Comparison of ENCODE assay signal across 17 cellular contexts in genomic region chr13:99987180-99988047, GRCh38. TPM values are rescaled to one million over a fixed set of nuclear protein-coding genes. Genes with fewer than 3 reads are reported as not detected.
A peak's percentile ranks its signal among the peaks of the same experiment; 100 is the strongest.
DNase-seq lines count a peak whose midpoint lies in the region; ATAC-seq and TF ChIP-seq lines count a peak whose summit lies in the region.
"Had no signal": no experiment of that assay in that cellular context is flagged by ENCODE, and none has a peak within 500 bp of the region (broad histone marks: within the 10 kb centered on the region; RNA-seq: fewer than 3 reads in every experiment).

No MANE protein-coding gene starts in this region.

- no peak overlapping the region for H3K4ac ChIP-seq in neuronal stem cell (ENCODE audit: low read length)

- H3K4me1 ChIP-seq in ectodermal cell (ENCODE audit: control insufficient read depth, insufficient read depth, low read length), result peaks cover 20% of the 10 kb centered on the region
- H3K4me1 ChIP-seq in neuronal stem cell (ENCODE audit: control insufficient read depth in 2 of 2, insufficient read depth in 1 of 2, low read depth in 1 of 2, low read length in 2 of 2), result peaks cover 31 to 32% of the 10 kb centered on the region in 2 donors

- no peak overlapping the region for H2AK5ac ChIP-seq in neuronal stem cell (ENCODE audit: low read depth, low read length)

- ATAC-seq in stimulated activated naive CD8-positive, alpha-beta T cell treated with anti-CD3 and anti-CD28 coated beads, Interleukin-15, Interleukin-2, amounts not matched to agents 100 U/mL and 50 U/mL, for 24 hours, result no peak
- ATAC-seq: left lung had no signal

- H4K8ac ChIP-seq in neuronal stem cell (ENCODE audit: low read depth, low read length), result no peak overlapping the region

- H3K4me3 ChIP-seq in ectodermal cell (ENCODE audit: insufficient read depth, low read depth, low read length) (peak overlapping the region; percentile 99), neuronal stem cell (ENCODE audit: low read length in 2 of 2) (peak overlapping the region; percentile 68 to 99)
- H3K4me3 ChIP-seq: left lung, PC-9 had no signal

- H3K18ac ChIP-seq in neuronal stem cell (ENCODE audit: low read length), result peak overlapping the region; percentile 94

- H3K27me3 ChIP-seq in ectodermal cell (ENCODE audit: control insufficient read depth, insufficient read depth, low read length, poor library complexity, severe bottlenecking) (peaks cover 45% of the 10 kb centered on the region), neuronal stem cell (ENCODE audit: control insufficient read depth in 3 of 3, insufficient read depth in 3 of 3, low read depth in 1 of 3, low read length in 3 of 3) (peaks cover 0 to 41% (median 15%) of the 10 kb centered on the region in 3 experiments)

- no peak overlapping the region for H2BK12ac ChIP-seq in neuronal stem cell (ENCODE audit: low read length)

- peak overlapping the region; percentile 58 for H3K4me2 ChIP-seq in neuronal stem cell (ENCODE audit: insufficient read depth, low read length, poor library complexity, severe bottlenecking)
- H3K4me2 ChIP-seq: PC-9 had no signal

- DNase-seq in NCI-H345 (lab: John Stamatoyannopoulos, UW) (peak; percentile 68), NCI-H345 treated with DMSO at 0.1 percent for 48 hours (lab: John Stamatoyannopoulos, UW; ENCODE audit: unreplicated experiment) (no peak), NCI-H146 treated with DMSO at 0.1 percent for 48 hours (lab: John Stamatoyannopoulos, UW; ENCODE audit: unreplicated experiment) (peak; percentile 87), neuronal stem cell (ENCODE audit: low spot score) (no peak), erythroblast (lab: John Stamatoyannopoulos, UW) (no peak), hippocampal formation (lab: John Stamatoyannopoulos, UW) (no peak)
- no peak for DNase-seq in stimulated activated naive CD8-positive, alpha-beta T cell treated with anti-CD3 and anti-CD28 coated beads, Interleukin-15, Interleukin-2, amounts not matched to agents 100 U/mL and 50 U/mL, for 24 hours
- DNase-seq: activated naive CD8-positive, alpha-beta T cell treated with anti-CD3 and anti-CD28 coated beads, Interleukin-2, amount 10 ng/mL, durations not matched to agents 7 days and 5 days; DMS 273 treated with DMSO at 0.1 percent for 48 hours; HCEC 1CT; left lung; NCI-H1694; occipital lobe; PC-9; T-helper 9 cell had no signal

- H3K36me3 ChIP-seq in ectodermal cell (ENCODE audit: control insufficient read depth, insufficient read depth, low read length), result peaks cover 40% of the 10 kb centered on the region
- H3K36me3 ChIP-seq in neuronal stem cell (replicated peaks in 1 of 2; ENCODE audit: control insufficient read depth in 2 of 2, insufficient read depth in 2 of 2, low read length in 2 of 2), result peaks cover 17 to 68% of the 10 kb centered on the region in 2 donors
- H3K36me3 ChIP-seq: left lung had no signal

- peak overlapping the region; percentile 88 for H3K9ac ChIP-seq in neuronal stem cell (ENCODE audit: low read depth, low read length, poor library complexity)

- H3K27ac ChIP-seq in ectodermal cell (ENCODE audit: insufficient read depth, low read depth, low read length, poor library complexity, severe bottlenecking) (peak overlapping the region; percentile 64), neuronal stem cell (replicated peaks; ENCODE audit: low read length) (no peak overlapping the region)
- H3K27ac ChIP-seq: left lung, PC-9 had no signal

- no peak for TF ChIP-seq POLR2A in erythroblast (IDR thresholded peaks at IDR 0.05; ENCODE audit: low read length)

- peak overlapping the region; percentile 29 for H2BK5ac ChIP-seq in neuronal stem cell (ENCODE audit: low read length)

- WGBS in ectodermal cell, 2 experiments, result 4 to 7% methylated on average over 19 to 21 of the region's 23 CpGs
- WGBS in neuronal stem cell (ENCODE audit: extremely low coverage in 2 of 2, insufficient read length in 2 of 2, insufficient replicate concordance in 1 of 2), 2 donors, result no CpG with 5 or more reads among the region's 23 CpGs

- H2BK15ac ChIP-seq in neuronal stem cell (ENCODE audit: low read length), result no peak overlapping the region

- H3K9me3 ChIP-seq in ectodermal cell (ENCODE audit: control insufficient read depth, low read length) (no peaks in the 10 kb centered on the region), neuronal stem cell (replicated peaks in 1 of 2; ENCODE audit: control insufficient read depth in 2 of 2, insufficient read depth in 1 of 2, low read depth in 1 of 2, low read length in 2 of 2) (peaks cover 0 to 3% of the 10 kb centered on the region in 2 donors)
- H3K9me3 ChIP-seq: left lung had no signal

- no peak overlapping the region for H2AFZ ChIP-seq in neuronal stem cell (ENCODE audit: low read length)
- H2AFZ ChIP-seq: PC-9 had no signal

- peaks cover 8% of the 10 kb centered on the region for H3K79me1 ChIP-seq in neuronal stem cell (ENCODE audit: low read depth, low read length)

- H3K14ac ChIP-seq in neuronal stem cell (ENCODE audit: low read length), result peak overlapping the region; percentile 65

- peak overlapping the region; percentile 96 for H3K23ac ChIP-seq in neuronal stem cell (ENCODE audit: low read depth, low read length, poor library complexity)

- no peak overlapping the region for H2BK120ac ChIP-seq in neuronal stem cell (ENCODE audit: low read depth, low read length)

- no peak overlapping the region for H4K91ac ChIP-seq in neuronal stem cell (ENCODE audit: low read depth, low read length, poor library complexity)

RNA-seq across cellular contexts. Expression of gene ZIC2, which starts 5.8 kb away (rescaled TPM):
- polyA plus RNA-seq in ectodermal cell (2013, experiment 1 of 4), result 345 TPM
- 289 TPM for polyA plus RNA-seq in ectodermal cell (2013, experiment 2 of 4)
- 282 TPM for polyA plus RNA-seq in ectodermal cell (2013, experiment 3 of 4)
- 292 TPM for polyA plus RNA-seq in ectodermal cell (2013, experiment 4 of 4)
- 120 TPM for polyA plus RNA-seq in neuronal stem cell (2013, experiment 1 of 2)
- 122 TPM for polyA plus RNA-seq in neuronal stem cell (2013, experiment 2 of 2)
- polyA plus RNA-seq: AG04450 had no signal

RNA-seq across cellular contexts. Expression of gene ZIC5, which starts 15.8 kb away (rescaled TPM):
- 65.6 TPM for polyA plus RNA-seq in ectodermal cell (2013, experiment 1 of 4)
- 64.1 TPM for polyA plus RNA-seq in ectodermal cell (2013, experiment 2 of 4)
- polyA plus RNA-seq in ectodermal cell (2013, experiment 3 of 4), result 56.2 TPM
- 56.2 TPM for polyA plus RNA-seq in ectodermal cell (2013, experiment 4 of 4)
- polyA plus RNA-seq in neuronal stem cell (2013, experiment 1 of 2), result 18.1 TPM
- polyA plus RNA-seq in neuronal stem cell (2013, experiment 2 of 2), result 18.3 TPM
- polyA plus RNA-seq: AG04450 had no signal

Comparison
In these comparisons a context has a peak if more than half of its experiments do, and no peak if none do; other contexts are left out.
1. DNase-seq: peak in NCI-H345 (single experiment) and NCI-H146 treated with DMSO at 0.1 percent for 48 hours (single experiment); none in NCI-H345 treated with DMSO at 0.1 percent for 48 hours (single experiment), neuronal stem cell (single experiment), erythroblast (0 of 2), stimulated activated naive CD8-positive, alpha-beta T cell treated with anti-CD3 and anti-CD28 coated beads, Interleukin-15, Interleukin-2, amounts not matched to agents 100 U/mL and 50 U/mL, for 24 hours (single experiment) and hippocampal formation (0 of 2).